Comparison of ENCODE assay signal across 9 cellular contexts in the genomic region with DNA sequence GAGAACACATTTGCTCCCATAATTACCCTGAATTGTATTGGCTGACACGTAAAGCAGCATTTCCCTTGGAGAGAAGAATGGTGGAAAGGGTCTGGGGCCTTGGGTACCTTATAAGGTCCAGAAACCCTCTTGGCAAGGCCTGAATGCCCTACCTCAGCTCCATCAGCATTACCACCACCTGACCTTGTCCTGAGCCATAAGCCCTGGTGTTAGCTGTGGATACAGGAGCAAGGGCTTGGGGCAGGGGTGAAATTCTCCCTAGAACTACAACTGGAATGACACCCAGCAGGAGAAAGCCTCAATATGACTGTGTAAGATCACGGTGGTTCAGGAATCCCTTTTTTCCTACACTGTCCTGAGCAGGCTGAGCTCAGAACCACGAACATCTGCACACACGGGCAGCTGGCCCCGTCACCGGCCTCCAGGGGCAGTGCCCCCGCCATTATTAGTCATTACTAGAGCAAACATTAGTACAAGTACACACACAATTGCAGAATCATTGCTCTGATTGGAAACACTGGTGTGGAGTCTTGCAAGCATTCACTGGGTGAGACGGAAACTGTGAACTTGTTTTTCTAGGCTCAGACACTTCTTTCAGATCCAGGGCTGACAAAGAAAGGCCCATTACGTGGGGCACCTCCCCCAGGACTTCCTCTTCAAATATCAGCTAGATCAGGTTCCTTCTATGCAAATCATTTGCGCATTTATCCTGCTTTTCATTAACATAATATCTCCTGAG. TPM values are rescaled to one million over a fixed set of nuclear protein-coding genes. Genes with fewer than 3 reads are reported as not detected.
DNase-seq lines count a peak whose midpoint lies in the region; ATAC-seq and TF ChIP-seq lines count a peak whose summit lies in the region.
"Had no signal": no experiment of that assay in that cellular context is flagged by ENCODE, and none has a peak within 500 bp of the region (broad histone marks: within the 10 kb centered on the region; RNA-seq: fewer than 3 reads in every experiment).

No MANE protein-coding gene starts in this region.

- peak; percentile 13 for TF ChIP-seq CTCF in AG09309 (IDR thresholded peaks at IDR 0.05; ENCODE audit: control insufficient read depth, insufficient read depth, low read depth, low read length, missing control alignments)
- TF ChIP-seq CTCF in RWPE1 (conservative IDR thresholded peaks at IDR 0.05; ENCODE audit: low read depth) = no peak
- no peak for TF ChIP-seq CTCF in BE2C (IDR thresholded peaks at IDR 0.05; ENCODE audit: low read depth, low read length)

- POLR2A ChIA-PET in RWPE1 (lab: Yijun Ruan, JAX; ENCODE audit: low non-redundant PET) = no interaction called here

- no peak for DNase-seq in AG09309 (ENCODE audit: low read depth)
- peak; percentile 66 for DNase-seq in RWPE1 (ENCODE audit: low spot score)
- DNase-seq in kidney tubule cell (ENCODE audit: low spot score) = peak; percentile 55
- DNase-seq in NCI-H2171 treated with DMSO at 0.1 percent for 48 hours (lab: John Stamatoyannopoulos, UW) = no peak
- DNase-seq in cerebellar cortex (ENCODE audit: low spot score) = no peak
- DNase-seq in BE2C = no peak

- no peak overlapping the region for H3K4me3 ChIP-seq in AG09309 (ENCODE audit: control insufficient read depth, low read depth, low read length)
- H3K4me3 ChIP-seq in BE2C (ENCODE audit: low read depth, low read length) = no peak overlapping the region
- H3K4me3 ChIP-seq: breast epithelium had no signal

- H3K27ac ChIP-seq in RWPE1 = no peak overlapping the region
- H3K27ac ChIP-seq: breast epithelium had no signal

- H3K4me1 ChIP-seq in BE2C = no peaks in the 10 kb centered on the region
- H3K4me1 ChIP-seq: breast epithelium had no signal

- no peaks in the 10 kb centered on the region for H3K36me3 ChIP-seq in BE2C
- H3K36me3 ChIP-seq: breast epithelium had no signal

- H3K9me3 ChIP-seq in BE2C = no peaks in the 10 kb centered on the region
- H3K9me3 ChIP-seq: breast epithelium had no signal

- ATAC-seq in GM18505 (IDR thresholded peaks at IDR 0.05; ENCODE audit: unreplicated experiment) (peak; percentile 65), HG03159 (IDR thresholded peaks at IDR 0.05; ENCODE audit: unreplicated experiment) (peak; percentile 69)

- TF ChIP-seq POLR2A in GM18505 (IDR thresholded peaks at IDR 0.05; ENCODE audit: borderline replicate concordance, extremely low read depth, insufficient read depth, insufficient read length) = no peak

- no peaks in the 10 kb centered on the region for H3K27me3 ChIP-seq in BE2C
- H3K27me3 ChIP-seq: breast epithelium had no signal

- CTCF ChIA-PET in RWPE1 (lab: Yijun Ruan, JAX) = interaction anchor here (0.7 kb wide), 2 partner anchors 23 to 56 kb away, joined by 3 to 4 read pairs; no protein-coding TSS in a partner anchor

RNA-seq across cellular contexts. Expression of gene MTIF3, which starts 26.7 kb away (rescaled TPM):
- polyA plus RNA-seq in BE2C (2012; ENCODE audit: insufficient read depth, insufficient read length, low read depth) = 71.1 TPM

RNA-seq across cellular contexts. Expression of gene GTF3A, which starts 52.7 kb away (rescaled TPM):
- 174 TPM for polyA plus RNA-seq in BE2C (2012; ENCODE audit: insufficient read depth, insufficient read length, low read depth)

Comparison
In these comparisons a context has a peak if more than half of its experiments do, and no peak if none do; other contexts are left out.
1. DNase-seq: peak in RWPE1 (single experiment) and kidney tubule cell (single experiment); none in AG09309 (single experiment), NCI-H2171 treated with DMSO at 0.1 percent for 48 hours (single experiment), cerebellar cortex (single experiment) and BE2C (single experiment).